In genomic region chr18:31042391-31043181, GRCh38 we compare ENCODE assay signal across 9 cellular contexts. TPM values are rescaled to one million over a fixed set of nuclear protein-coding genes. Genes with fewer than 3 reads are reported as not detected.
A peak's percentile ranks its signal among the peaks of the same experiment; 100 is the strongest.
DNase-seq lines count a peak whose midpoint lies in the region; ATAC-seq and TF ChIP-seq lines count a peak whose summit lies in the region.
"Had no signal": no experiment of that assay in that cellular context is flagged by ENCODE, and none has a peak within 500 bp of the region (broad histone marks: within the 10 kb centered on the region; RNA-seq: fewer than 3 reads in every experiment).

TSS of gene DSC3 (minus strand) at chr18:31042742. CDS start at chr18:31042660, 82 bp downstream.

- H3K36me3 Mint-ChIP-seq in CD14-positive monocyte: peaks cover 6 to 8% of the 10 kb centered on the region in 2 donors
- H3K36me3 Mint-ChIP-seq in endothelial cell (ENCODE audit: low read depth, unreplicated experiment): peaks cover 9% of the 10 kb centered on the region
- peaks cover 0 to 5% (median 0%) of the 10 kb centered on the region in 3 donors for H3K36me3 Mint-ChIP-seq in naive thymus-derived CD8-positive, alpha-beta T cell

- H4K20me1 ChIP-seq in Karpas-422 (ENCODE audit: insufficient read depth, low read depth, low read length): no peaks in the 10 kb centered on the region

- H3K27me3 Mint-ChIP-seq in CD14-positive monocyte (ENCODE audit: low read depth in 3 of 3) (peaks cover 65 to 77% (median 65%) of the 10 kb centered on the region in 3 donors), endothelial cell (ENCODE audit: unreplicated experiment) (peaks cover 18% of the 10 kb centered on the region)
- H3K27me3 Mint-ChIP-seq in naive thymus-derived CD8-positive, alpha-beta T cell: peaks cover 35 to 68% (median 41%) of the 10 kb centered on the region in 5 donors

- no peaks in the 10 kb centered on the region for H3K36me3 ChIP-seq in Karpas-422 (ENCODE audit: insufficient read depth, low read length)

- POLR2A ChIA-PET in naive thymus-derived CD8-positive, alpha-beta T cell (lab: Charles Lee): no interaction called here

- no peak within 1 kb of the TSS for H3K9ac ChIP-seq in Karpas-422 (ENCODE audit: low read length)

- TF ChIP-seq CTCF in CD14-positive monocyte (IDR thresholded peaks at IDR 0.05) (no peak), endothelial cell (IDR thresholded peaks at IDR 0.05; ENCODE audit: unreplicated experiment) (no peak)

- no peak within 1 kb of the TSS for H3K27ac ChIP-seq in Karpas-422 (ENCODE audit: low read length)

- H3K4me1 Mint-ChIP-seq in CD14-positive monocyte (peaks cover 15% of the 10 kb centered on the region), endothelial cell (ENCODE audit: unreplicated experiment) (peaks cover 24% of the 10 kb centered on the region)
- peaks cover 4 to 12% (median 5%) of the 10 kb centered on the region in 4 donors for H3K4me1 Mint-ChIP-seq in naive thymus-derived CD8-positive, alpha-beta T cell

- no peak within 1 kb of the TSS for H2AFZ ChIP-seq in Karpas-422 (ENCODE audit: low read length)

- H3K79me2 ChIP-seq in Karpas-422 (ENCODE audit: low read length): no peaks in the 10 kb centered on the region

- ATAC-seq in naive thymus-derived CD8-positive, alpha-beta T cell: peak in 1 of 2 donors; percentile 16
- no peak for ATAC-seq in GM18861 (IDR thresholded peaks at IDR 0.05; ENCODE audit: unreplicated experiment)

- H3K4me3 Mint-ChIP-seq in CD14-positive monocyte: peak within 1 kb of the TSS; percentile 50 to 90
- H3K4me3 Mint-ChIP-seq in endothelial cell (ENCODE audit: unreplicated experiment): peak within 1 kb of the TSS; percentile 94
- peak within 1 kb of the TSS; percentile 38 to 79 (median 54) for H3K4me3 Mint-ChIP-seq in naive thymus-derived CD8-positive, alpha-beta T cell

- H3K9me2 ChIP-seq in Karpas-422 (replicated peaks; ENCODE audit: insufficient read depth, low read length): no peaks in the 10 kb centered on the region

- H3K4me1 ChIP-seq in Karpas-422 (ENCODE audit: low read length): no peaks in the 10 kb centered on the region

- no peaks in the 10 kb centered on the region for H3K27me3 ChIP-seq in Karpas-422 (ENCODE audit: low read length)

- H3K4me3 ChIP-seq in Karpas-422 (ENCODE audit: low read length): no peak within 1 kb of the TSS

- H3K27ac Mint-ChIP-seq in CD14-positive monocyte (no peak within 1 kb of the TSS), endothelial cell (ENCODE audit: unreplicated experiment) (no peak within 1 kb of the TSS)
- no peak within 1 kb of the TSS for H3K27ac Mint-ChIP-seq in naive thymus-derived CD8-positive, alpha-beta T cell

- DNase-seq in CD14-positive monocyte (ENCODE audit: low spot score) (no peak), NCI-H345 (lab: John Stamatoyannopoulos, UW) (peak; percentile 65), endothelial cell (ENCODE audit: low spot score) (peak; percentile 51), HUDEP-2 (lab: John Stamatoyannopoulos, UW; ENCODE audit: unreplicated experiment in 76 of 76) (no peak), DMS153 treated with DMSO at 0.1 percent for 48 hours (lab: John Stamatoyannopoulos, UW; ENCODE audit: unreplicated experiment) (no peak), Karpas-422 (no peak)
- no peak for DNase-seq in naive thymus-derived CD8-positive, alpha-beta T cell
- DNase-seq: effector memory CD4-positive, alpha-beta T cell had no signal

- no peak within 1 kb of the TSS for H3K4me2 ChIP-seq in Karpas-422 (ENCODE audit: low read depth, low read length, poor library complexity, severe bottlenecking)

- H3K9me3 Mint-ChIP-seq in CD14-positive monocyte: peaks cover 0 to 30% (median 15%) of the 10 kb centered on the region in 7 donors
- no peaks in the 10 kb centered on the region for H3K9me3 Mint-ChIP-seq in endothelial cell (ENCODE audit: unreplicated experiment)
- H3K9me3 Mint-ChIP-seq in naive thymus-derived CD8-positive, alpha-beta T cell: peaks cover 3 to 22% (median 13%) of the 10 kb centered on the region in 9 donors

- no peaks in the 10 kb centered on the region for H3K9me3 ChIP-seq in Karpas-422 (ENCODE audit: low read length)

- intact Hi-C loops in CD14-positive monocyte (cut with micrococcal nuclease): no loop called here

RNA-seq across cellular contexts. Expression of gene DSC3, which starts in this region (rescaled TPM):
- not detected for polyA plus RNA-seq in CD14-positive monocyte
- total RNA-seq in endothelial cell (ENCODE audit: unreplicated experiment): 0.87 TPM
- total RNA-seq in naive thymus-derived CD8-positive, alpha-beta T cell: not detected
- polyA plus RNA-seq in naive thymus-derived CD8-positive, alpha-beta T cell: not detected
- 0.04 and 0.22 TPM in 2 replicates for total RNA-seq in Karpas-422 (2014; rRNA removed; shearing (Covaris generic); ENCODE audit: low replicate concordance)

Comparison
In these comparisons a context has a peak if more than half of its experiments do, and no peak if none do; other contexts are left out.
1. Peak in DNase-seq in endothelial cell; RNA of the gene not detected or under 1 TPM.